In the genomic region with DNA sequence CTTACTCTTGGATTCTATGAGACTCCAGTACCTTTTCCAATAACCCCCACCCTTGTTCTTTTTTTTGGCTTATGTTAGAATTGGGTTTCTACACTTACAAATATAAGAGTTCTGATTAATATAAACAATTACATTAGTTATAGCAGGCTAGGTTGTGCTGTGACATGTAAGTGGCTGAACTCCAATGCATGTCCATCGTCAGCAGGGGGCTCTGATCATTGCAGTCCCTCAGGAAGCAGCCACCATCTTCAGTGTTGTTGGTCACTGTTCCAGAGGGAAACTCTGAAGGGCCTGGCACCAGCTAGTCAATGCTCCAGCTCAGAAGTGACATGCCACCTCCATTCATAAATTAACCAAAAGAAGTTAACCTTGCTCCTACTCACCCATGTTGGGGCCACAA, we compare ENCODE assay signal across 13 cellular contexts. TPM values are rescaled to one million over a fixed set of nuclear protein-coding genes. Genes with fewer than 3 reads are reported as not detected.
DNase-seq lines count a peak whose midpoint lies in the region; ATAC-seq and TF ChIP-seq lines count a peak whose summit lies in the region.
"Had no signal": no experiment of that assay in that cellular context is flagged by ENCODE, and none has a peak within 500 bp of the region (broad histone marks: within the 10 kb centered on the region; RNA-seq: fewer than 3 reads in every experiment).

No MANE protein-coding gene starts in this region.

- H3K36me3 Mint-ChIP-seq in naive thymus-derived CD4-positive, alpha-beta T cell, result no peaks in the 10 kb centered on the region

- H3K27me3 Mint-ChIP-seq in naive thymus-derived CD4-positive, alpha-beta T cell, result no peaks in the 10 kb centered on the region
- H3K27me3 Mint-ChIP-seq: central memory CD8-positive, alpha-beta T cell had no signal

- intact Hi-C loops in naive thymus-derived CD4-positive, alpha-beta T cell (cut with micrococcal nuclease), result no loop called here

- peak overlapping the region in 2 of 9 donors; percentile 31 to 56 for H3K27ac Mint-ChIP-seq in naive thymus-derived CD4-positive, alpha-beta T cell
- H3K27ac Mint-ChIP-seq: T-helper 1 cell treated with Interleukin-12 subunit alpha and Interleukin-12 subunit beta and Interleukin-4 antibody, amounts not matched to agents 30 μg/mL and 1 μg/mL, for 36 hours had no signal

- peaks cover 0 to 4% of the 10 kb centered on the region in 2 donors for H3K4me1 ChIP-seq in naive thymus-derived CD4-positive, alpha-beta T cell (ENCODE audit: control insufficient read depth in 2 of 2, insufficient read depth in 2 of 2, low read length in 2 of 2)
- no peaks in the 10 kb centered on the region for H3K4me1 ChIP-seq in hepatocyte (ENCODE audit: insufficient read depth)

- no peaks in the 10 kb centered on the region for H3K36me3 ChIP-seq in naive thymus-derived CD4-positive, alpha-beta T cell (ENCODE audit: control insufficient read depth in 2 of 3, insufficient read depth in 3 of 3, low read length in 3 of 3)
- no peaks in the 10 kb centered on the region for H3K36me3 ChIP-seq in hepatocyte (replicated peaks; ENCODE audit: insufficient read depth, low read depth)
- H3K36me3 ChIP-seq: gastrocnemius medialis had no signal

- no peak overlapping the region for H3K4me2 ChIP-seq in hepatocyte

- CTCF ChIA-PET in naive thymus-derived CD4-positive, alpha-beta T cell (lab: Charles Lee), result interaction anchor here (1.2 kb wide), 1 partner anchor 83 kb away, joined by 3 read pairs; no protein-coding TSS in a partner anchor

- H3K9me3 Mint-ChIP-seq in naive thymus-derived CD4-positive, alpha-beta T cell, result peaks cover 0 to 4% (median 0%) of the 10 kb centered on the region in 11 donors
- H3K9me3 Mint-ChIP-seq: activated T-cell treated with anti-CD3 and anti-CD28 coated beads, Interleukin-2, amount 50 U/mL, for 4 hours; central memory CD8-positive, alpha-beta T cell; T-helper 1 cell treated with Interleukin-12 subunit alpha and Interleukin-12 subunit beta and Interleukin-4 antibody, amounts not matched to agents 30 μg/mL and 1 μg/mL, for 36 hours had no signal

- no peak overlapping the region for H3K4me3 ChIP-seq in GM12864 (ENCODE audit: low read depth, low read length)
- H3K4me3 ChIP-seq in fibroblast of villous mesenchyme (ENCODE audit: low read depth, low read length), result no peak overlapping the region
- no peak overlapping the region for H3K4me3 ChIP-seq in naive thymus-derived CD4-positive, alpha-beta T cell (ENCODE audit: low read length)
- H3K4me3 ChIP-seq in hepatocyte, result no peak overlapping the region
- H3K4me3 ChIP-seq: gastrocnemius medialis had no signal

- in situ Hi-C loops in ACHN (cut with HindIII; ENCODE audit: low pct_ligation_motif_present, low pct_unique_long_range_greater_than_20kb, low sequenced_read_pairs), result no loop called here

- H3K27ac ChIP-seq in naive thymus-derived CD4-positive, alpha-beta T cell (ENCODE audit: low read depth, low read length), result no peak overlapping the region
- H3K27ac ChIP-seq in hepatocyte, result no peak overlapping the region
- H3K27ac ChIP-seq: gastrocnemius medialis had no signal

- DNase-seq in ACHN, result peak; percentile 15
- DNase-seq in GM12864 (ENCODE audit: low read depth), result no peak
- DNase-seq in OCI-M1 (lab: John Stamatoyannopoulos, UW), result peak; percentile 63
- peak; percentile 9 for DNase-seq in fibroblast of villous mesenchyme (ENCODE audit: low read depth)
- DNase-seq in naive thymus-derived CD4-positive, alpha-beta T cell, result no peak
- no peak for DNase-seq in hepatocyte (ENCODE audit: low spot score)
- no peak for DNase-seq in NCI-H446 (lab: John Stamatoyannopoulos, UW)
- DNase-seq: activated T-cell treated with anti-CD3 and anti-CD28 coated beads, Interleukin-2, amount 50 U/mL, for 4 hours; COR-L47; gastrocnemius medialis had no signal

- no peaks in the 10 kb centered on the region for H3K9me3 ChIP-seq in naive thymus-derived CD4-positive, alpha-beta T cell (ENCODE audit: control insufficient read depth in 2 of 3, low read length in 3 of 3)
- no peaks in the 10 kb centered on the region for H3K9me3 ChIP-seq in hepatocyte (ENCODE audit: low read depth)
- H3K9me3 ChIP-seq: gastrocnemius medialis had no signal

- H3K4me1 Mint-ChIP-seq in naive thymus-derived CD4-positive, alpha-beta T cell, result peaks cover 8 to 15% (median 11%) of the 10 kb centered on the region in 7 donors

- 67% methylated on average over 1 of the region's 1 CpG for WGBS in hepatocyte (ENCODE audit: low lambda C conversion rate, missing lambda C conversion rate)

- H4K20me1 ChIP-seq in hepatocyte (ENCODE audit: insufficient read depth, poor library complexity, severe bottlenecking), result no peaks in the 10 kb centered on the region

- H3K79me2 ChIP-seq in hepatocyte, result no peaks in the 10 kb centered on the region

- peak; percentile 39 for TF ChIP-seq CTCF in GM12864 (IDR thresholded peaks at IDR 0.05; ENCODE audit: low read depth, low read length, missing control alignments)
- peak; percentile 26 for TF ChIP-seq CTCF in fibroblast of villous mesenchyme (IDR thresholded peaks at IDR 0.05; ENCODE audit: insufficient read depth, low read depth, low read length)
- no peak for TF ChIP-seq CTCF in hepatocyte (IDR thresholded peaks at IDR 0.05; ENCODE audit: poor library complexity)

- ATAC-seq in HG03196 (IDR thresholded peaks at IDR 0.05; ENCODE audit: unreplicated experiment), result no peak
- no peak for ATAC-seq in naive thymus-derived CD4-positive, alpha-beta T cell
- ATAC-seq: activated T-cell treated with anti-CD3 and anti-CD28 coated beads, Interleukin-2, amount 50 U/mL, for 4 hours; gastrocnemius medialis had no signal

- H3K9me2 ChIP-seq in hepatocyte (replicated peaks; ENCODE audit: insufficient read depth), result no peaks in the 10 kb centered on the region

- no peak overlapping the region for H2AFZ ChIP-seq in hepatocyte

- no peaks in the 10 kb centered on the region for H3K27me3 ChIP-seq in naive thymus-derived CD4-positive, alpha-beta T cell (ENCODE audit: control insufficient read depth in 2 of 2, insufficient read depth in 2 of 2, low read length in 2 of 2)
- H3K27me3 ChIP-seq in hepatocyte, result no peaks in the 10 kb centered on the region
- H3K27me3 ChIP-seq: gastrocnemius medialis had no signal

- POLR2A ChIA-PET in naive thymus-derived CD4-positive, alpha-beta T cell (lab: Charles Lee), result no interaction called here

- no peak overlapping the region for H3K4me3 Mint-ChIP-seq in naive thymus-derived CD4-positive, alpha-beta T cell
- H3K4me3 Mint-ChIP-seq: activated T-cell treated with anti-CD3 and anti-CD28 coated beads, Interleukin-2, amount 50 U/mL, for 4 hours; central memory CD8-positive, alpha-beta T cell; T-helper 1 cell treated with Interleukin-12 subunit alpha and Interleukin-12 subunit beta and Interleukin-4 antibody, amounts not matched to agents 30 μg/mL and 1 μg/mL, for 36 hours had no signal

RNA-seq across cellular contexts. Expression of a gene that starts 5.6 kb away (rescaled TPM):
- total RNA-seq in fibroblast of villous mesenchyme (1.7 and 2.9 TPM in 2 replicates), hepatocyte (9.8 and 14.3 TPM in 2 replicates)
- 10 to 100 TPM in 2 of 5 experiments, 1 to 10 TPM in 3; 1.9 to 18.2 (median 9.3) TPM for total RNA-seq in naive thymus-derived CD4-positive, alpha-beta T cell
- 10 to 100 TPM; 21.6 to 23.3 TPM for polyA plus RNA-seq in naive thymus-derived CD4-positive, alpha-beta T cell
- polyA plus RNA-seq in hepatocyte, result 9.2 and 12.4 TPM in 2 replicates

RNA-seq across cellular contexts. Expression of a gene that starts 20.5 kb away (rescaled TPM):
- total RNA-seq in fibroblast of villous mesenchyme (under 0.01 and 0.64 TPM in 2 replicates), hepatocyte (17.1 and 18.6 TPM in 2 replicates)
- 10 to 100 TPM in 1 of 5 experiments, 1 to 10 TPM in 1, under 1 TPM in 2, not detected in 1; 0.27 to 16.4 (median 0.97) TPM for total RNA-seq in naive thymus-derived CD4-positive, alpha-beta T cell
- polyA plus RNA-seq in naive thymus-derived CD4-positive, alpha-beta T cell, result not detected
- polyA plus RNA-seq in hepatocyte, result 8.7 and 9.6 TPM in 2 replicates
- total RNA-seq: activated T-cell treated with anti-CD3 and anti-CD28 coated beads, Interleukin-2, amount 50 U/mL, for 4 hours had no signal

Comparison
In these comparisons a context has a peak if more than half of its experiments do, and no peak if none do; other contexts are left out.
1. DNase-seq: peak in ACHN (single experiment), OCI-M1 (single experiment) and fibroblast of villous mesenchyme (single experiment); none in GM12864 (single experiment), naive thymus-derived CD4-positive, alpha-beta T cell (0 of 9), hepatocyte (single experiment) and NCI-H446 (0 of 2).